ENCODE assay signal across 5 cellular contexts in the genomic region with DNA sequence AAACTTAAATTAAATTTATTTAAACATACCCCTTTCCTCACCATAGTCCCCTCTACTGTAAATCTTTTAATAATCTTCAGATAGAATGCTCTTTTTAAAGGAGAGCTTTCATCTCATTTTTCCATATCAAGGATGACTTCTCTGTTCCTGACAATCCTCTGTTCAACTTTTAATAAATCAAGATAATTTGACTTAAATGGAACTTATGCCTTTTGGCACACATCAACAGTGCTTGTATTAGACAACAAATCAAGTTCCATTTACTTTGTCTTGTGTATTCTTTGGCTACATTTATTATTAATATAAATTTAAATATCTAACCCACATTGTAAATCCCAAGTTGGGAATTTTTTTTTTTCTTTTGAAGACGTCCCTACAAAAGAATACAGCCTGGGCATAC. TPM values are rescaled to one million over a fixed set of nuclear protein-coding genes. Genes with fewer than 3 reads are reported as not detected.
"Had no signal": no experiment of that assay in that cellular context is flagged by ENCODE, and none has a peak within 500 bp of the region (broad histone marks: within the 10 kb centered on the region; RNA-seq: fewer than 3 reads in every experiment).

No MANE protein-coding gene starts in this region.

- H3K27ac ChIP-seq: HL-60 had no signal

- H3K27me3 Mint-ChIP-seq: IgD-negative memory B cell had no signal

- H3K4me3 ChIP-seq: K562 had no signal

- H3K4me3 Mint-ChIP-seq: IgD-negative memory B cell had no signal

- H3K27ac Mint-ChIP-seq: IgD-negative memory B cell had no signal

- DNase-seq: IMR-90 had no signal

- ATAC-seq: HepG2, K562 had no signal

- H3K36me3 Mint-ChIP-seq: IgD-negative memory B cell had no signal

RNA-seq across cellular contexts. Expression of a gene that starts 42.7 kb away (rescaled TPM):
- total RNA-seq: HepG2, IMR-90, K562 had no signal
- polyA plus RNA-seq: HepG2, IgD-negative memory B cell, IMR-90, K562 had no signal
